In the genomic region with DNA sequence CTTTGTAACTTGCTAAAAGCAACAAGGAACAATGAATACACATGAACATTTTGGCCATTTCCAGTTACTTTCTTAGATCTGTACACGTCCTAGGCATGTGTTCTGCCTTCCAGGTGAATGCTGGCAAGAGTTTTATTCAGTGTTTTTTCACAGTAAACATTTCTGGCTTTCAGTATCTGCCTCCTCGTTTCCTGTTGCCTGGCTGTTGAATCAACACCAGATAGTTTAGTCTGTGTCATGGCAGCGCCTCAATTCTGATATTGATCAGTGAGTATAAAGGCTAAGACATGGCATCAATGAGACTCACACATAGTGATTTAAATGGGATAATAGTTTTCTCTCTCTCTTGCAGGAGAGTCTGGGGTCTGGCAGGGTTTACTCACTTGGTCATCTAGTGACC, we compare ENCODE assay signal across 20 cellular contexts.
DNase-seq lines count a peak whose midpoint lies in the region; ATAC-seq and TF ChIP-seq lines count a peak whose summit lies in the region.
"Had no signal": no experiment of that assay in that cellular context is flagged by ENCODE, and none has a peak within 500 bp of the region (broad histone marks: within the 10 kb centered on the region; RNA-seq: fewer than 3 reads in every experiment).

No MANE protein-coding gene starts in this region.

- H3K27me3 ChIP-seq in RWPE2 (ENCODE audit: insufficient read depth, poor library complexity, severe bottlenecking): peaks cover 18% of the 10 kb centered on the region
- H3K27me3 ChIP-seq in gastroesophageal sphincter: peaks cover 16% of the 10 kb centered on the region
- no peaks in the 10 kb centered on the region for H3K27me3 ChIP-seq in brain microvascular endothelial cell (replicated peaks)

- TF ChIP-seq EP300 in gastroesophageal sphincter (IDR thresholded peaks at IDR 0.05): no peak

- in situ Hi-C loops in brain microvascular endothelial cell (cut with HindIII; ENCODE audit: low pct_ligation_motif_present, low sequenced_read_pairs): no loop called here

- no peak overlapping the region for H3K4me3 Mint-ChIP-seq in central memory CD8-positive, alpha-beta T cell
- no peak overlapping the region for H3K4me3 Mint-ChIP-seq in activated CD4-positive, alpha-beta T cell treated with anti-CD3 and anti-CD28 coated beads for 36 hours
- H3K4me3 Mint-ChIP-seq: CD4-positive, alpha-beta memory T cell; GM23338; H9 had no signal

- CTCF ChIA-PET in activated CD4-positive, alpha-beta T cell treated with anti-CD3 and anti-CD28 coated beads for 36 hours (lab: Charles Lee): no interaction called here

- TF ChIP-seq CTCF in RWPE2 (IDR thresholded peaks at IDR 0.05; ENCODE audit: poor library complexity, severe bottlenecking) (no peak), gastroesophageal sphincter (IDR thresholded peaks at IDR 0.05) (no peak), brain microvascular endothelial cell (IDR thresholded peaks at IDR 0.05; ENCODE audit: low read depth, low read length, missing control alignments) (no peak)

- H3K9me3 Mint-ChIP-seq in central memory CD8-positive, alpha-beta T cell: peaks cover 5% of the 10 kb centered on the region
- no peaks in the 10 kb centered on the region for H3K9me3 Mint-ChIP-seq in activated CD4-positive, alpha-beta T cell treated with anti-CD3 and anti-CD28 coated beads for 36 hours (ENCODE audit: low read depth)
- H3K9me3 Mint-ChIP-seq: GM23338 had no signal

- POLR2A ChIA-PET in activated CD4-positive, alpha-beta T cell treated with anti-CD3 and anti-CD28 coated beads for 36 hours (lab: Charles Lee): no interaction called here

- H3K4me3 ChIP-seq in RWPE2 (ENCODE audit: severe bottlenecking) (no peak overlapping the region), gastroesophageal sphincter (no peak overlapping the region), brain microvascular endothelial cell (ENCODE audit: low read depth, low read length) (no peak overlapping the region)
- H3K4me3 ChIP-seq: GM23338 had no signal

- H3K27ac ChIP-seq in RWPE2 (ENCODE audit: poor library complexity, severe bottlenecking) (no peak overlapping the region), gastroesophageal sphincter (no peak overlapping the region), brain microvascular endothelial cell (no peak overlapping the region)
- H3K27ac ChIP-seq: 22Rv1 had no signal

- H3K36me3 ChIP-seq in RWPE2 (ENCODE audit: low read depth) (no peaks in the 10 kb centered on the region), gastroesophageal sphincter (no peaks in the 10 kb centered on the region), brain microvascular endothelial cell (replicated peaks) (no peaks in the 10 kb centered on the region)

- TF ChIP-seq POLR2A in gastroesophageal sphincter (IDR thresholded peaks at IDR 0.05): no peak

- WGBS in gastroesophageal sphincter (ENCODE audit: low coverage in 1 of 2), 2 donors: 50 to 60% methylated on average over 2 to 3 of the region's 3 CpGs

- H3K27me3 Mint-ChIP-seq in central memory CD8-positive, alpha-beta T cell: peaks cover 66% of the 10 kb centered on the region
- peaks cover 16% of the 10 kb centered on the region for H3K27me3 Mint-ChIP-seq in activated CD4-positive, alpha-beta T cell treated with anti-CD3 and anti-CD28 coated beads for 36 hours

- intact Hi-C loops in activated CD4-positive, alpha-beta T cell treated with anti-CD3 and anti-CD28 coated beads for 36 hours (cut with DNase I, micrococcal nuclease): loop anchor here in 1 of 2 experiments (5.0 kb wide), 1 partner anchor 284 kb away; no protein-coding TSS in a partner anchor

- H3K27ac Mint-ChIP-seq in central memory CD8-positive, alpha-beta T cell (ENCODE audit: low read depth): peak overlapping the region; percentile 17
- no peak overlapping the region for H3K27ac Mint-ChIP-seq in activated CD4-positive, alpha-beta T cell treated with anti-CD3 and anti-CD28 coated beads for 36 hours
- H3K27ac Mint-ChIP-seq: CD4-positive, alpha-beta memory T cell; GM23338; H9 had no signal

- peak; percentile 27; the same call in 1 of the 3 replicates for ATAC-seq in RWPE2 (ENCODE audit: low read depth)
- no peak for ATAC-seq in central memory CD8-positive, alpha-beta T cell (replicated peaks; ENCODE audit: extremely low read depth, poor library complexity, severe bottlenecking)
- ATAC-seq in gastroesophageal sphincter: no peak
- no peak for ATAC-seq in activated CD4-positive, alpha-beta T cell treated with anti-CD3 and anti-CD28 coated beads for 36 hours
- ATAC-seq: GM23338, HCT116 had no signal

- H3K4me1 ChIP-seq in RWPE2 (ENCODE audit: insufficient read depth, poor library complexity, severe bottlenecking) (no peaks in the 10 kb centered on the region), gastroesophageal sphincter (no peaks in the 10 kb centered on the region)

- DNase-seq in NCI-H146 (lab: John Stamatoyannopoulos, UW) (peak; percentile 3), NCI-H146 treated with DMSO at 0.1 percent for 48 hours (lab: John Stamatoyannopoulos, UW; ENCODE audit: unreplicated experiment) (no peak), RWPE2 (ENCODE audit: low spot score) (no peak), mucosa of gallbladder (ENCODE audit: low spot score) (peak; percentile 33), brain microvascular endothelial cell (no peak)
- DNase-seq in central memory CD8-positive, alpha-beta T cell (ENCODE audit: low spot score in 2 of 2): no peak
- DNase-seq in activated CD4-positive, alpha-beta T cell treated with anti-CD3 and anti-CD28 coated beads for 36 hours: no peak
- DNase-seq: ACHN; C1 segment of cervical spinal cord; Calu3; CD4-positive, alpha-beta memory T cell; COR-L47; DMS53; DMS79 treated with DMSO at 0.1 percent for 48 hours; GF-D8; H9 had no signal

- no peaks in the 10 kb centered on the region for H3K9me3 ChIP-seq in RWPE2 (ENCODE audit: severe bottlenecking)
- no peaks in the 10 kb centered on the region for H3K9me3 ChIP-seq in gastroesophageal sphincter

- H3K4me1 Mint-ChIP-seq in central memory CD8-positive, alpha-beta T cell: no peaks in the 10 kb centered on the region
- no peaks in the 10 kb centered on the region for H3K4me1 Mint-ChIP-seq in activated CD4-positive, alpha-beta T cell treated with anti-CD3 and anti-CD28 coated beads for 36 hours
- H3K4me1 Mint-ChIP-seq: CD4-positive, alpha-beta memory T cell; GM23338; H9 had no signal

- no peaks in the 10 kb centered on the region for H3K36me3 Mint-ChIP-seq in central memory CD8-positive, alpha-beta T cell (ENCODE audit: insufficient read depth)
- H3K36me3 Mint-ChIP-seq in activated CD4-positive, alpha-beta T cell treated with anti-CD3 and anti-CD28 coated beads for 36 hours (ENCODE audit: low read depth): no peaks in the 10 kb centered on the region
- H3K36me3 Mint-ChIP-seq: CD4-positive, alpha-beta memory T cell had no signal

Comparison
In these comparisons a context has a peak if more than half of its experiments do, and no peak if none do; other contexts are left out.
1. DNase-seq: peak in NCI-H146 (single experiment) and mucosa of gallbladder (single experiment); none in NCI-H146 treated with DMSO at 0.1 percent for 48 hours (single experiment), RWPE2 (single experiment), central memory CD8-positive, alpha-beta T cell (0 of 2), activated CD4-positive, alpha-beta T cell treated with anti-CD3 and anti-CD28 coated beads for 36 hours (single experiment) and brain microvascular endothelial cell (single experiment).